In genomic region chr21:46097826-46098286, GRCh38 we compare ENCODE assay signal across 8 cellular contexts. TPM values are rescaled to one million over a fixed set of nuclear protein-coding genes. Genes with fewer than 3 reads are reported as not detected.
DNase-seq lines count a peak whose midpoint lies in the region; ATAC-seq and FAIRE-seq lines count a peak whose summit lies in the region.

COL6A2 (plus strand) TSS chr21:46098112.

- H3K9me3 Mint-ChIP-seq in activated CD4-positive, alpha-beta memory T cell treated with anti-CD3 and anti-CD28 coated beads, Interleukin-2, amount 10 ng/mL, durations not matched to agents 7 days and 5 days: no peaks in the 10 kb centered on the region

- H3K79me1 ChIP-seq in mesendoderm (ENCODE audit: low read length): peaks cover 11% of the 10 kb centered on the region

- H3K27me3 Mint-ChIP-seq in activated CD4-positive, alpha-beta memory T cell treated with anti-CD3 and anti-CD28 coated beads, Interleukin-2, amount 10 ng/mL, durations not matched to agents 7 days and 5 days: peaks cover 36% of the 10 kb centered on the region

- H3K36me3 ChIP-seq in ectodermal cell (ENCODE audit: control insufficient read depth, insufficient read depth, low read length) (no peaks in the 10 kb centered on the region), mesendoderm (ENCODE audit: control insufficient read depth, insufficient read depth, low read length) (no peaks in the 10 kb centered on the region)

- POLR2A ChIA-PET in activated CD4-positive, alpha-beta memory T cell treated with anti-CD3 and anti-CD28 coated beads, Interleukin-2, amount 10 ng/mL, durations not matched to agents 7 days and 5 days (lab: Charles Lee): interaction anchor here (0.6 kb wide), 1 partner anchor 20 kb away, joined by 3 read pairs; no protein-coding TSS in a partner anchor

- no peak within 1 kb of the TSS for H3K23ac ChIP-seq in mesendoderm (ENCODE audit: low read length)

- H3K4ac ChIP-seq in mesendoderm (ENCODE audit: low read depth, low read length): peak within 1 kb of the TSS; percentile 96

- H3K4me1 Mint-ChIP-seq in activated CD4-positive, alpha-beta memory T cell treated with anti-CD3 and anti-CD28 coated beads, Interleukin-2, amount 10 ng/mL, durations not matched to agents 7 days and 5 days: peaks cover 3% of the 10 kb centered on the region

- FAIRE-seq in HTR-8/SVneo (lab: Jason Lieb, UNC): no peak

- peak; percentile 50 for DNase-seq in ACHN
- peak; percentile 75 for DNase-seq in HTR-8/SVneo (ENCODE audit: insufficient read length, low spot score)
- DNase-seq in activated CD4-positive, alpha-beta memory T cell treated with anti-CD3 and anti-CD28 coated beads, Interleukin-2, amount 10 ng/mL, durations not matched to agents 7 days and 5 days: peak; percentile 42
- peak; percentile 75 for DNase-seq in mesendoderm
- DNase-seq in stimulated activated CD8-positive, alpha-beta memory T cell treated with anti-CD3 and anti-CD28 coated beads, Interleukin-2, amount 100 ng/mL, for 48 hours (ENCODE audit: low read depth in 2 of 2): peak; percentile 43 to 46
- DNase-seq in NAMALWA (ENCODE audit: low spot score): no peak

- peak within 1 kb of the TSS; percentile 65 for H2AK5ac ChIP-seq in mesendoderm (ENCODE audit: low read length)

- CTCF ChIA-PET in activated CD4-positive, alpha-beta memory T cell treated with anti-CD3 and anti-CD28 coated beads, Interleukin-2, amount 10 ng/mL, durations not matched to agents 7 days and 5 days (lab: Charles Lee): no interaction called here

- no peak within 1 kb of the TSS for H2BK15ac ChIP-seq in mesendoderm (replicated peaks; ENCODE audit: low read depth)

- H2BK5ac ChIP-seq in mesendoderm (ENCODE audit: low read length): no peak within 1 kb of the TSS

- no peak within 1 kb of the TSS for H3K27ac Mint-ChIP-seq in activated CD4-positive, alpha-beta memory T cell treated with anti-CD3 and anti-CD28 coated beads, Interleukin-2, amount 10 ng/mL, durations not matched to agents 7 days and 5 days

- peak within 1 kb of the TSS; percentile 11 for H2BK120ac ChIP-seq in mesendoderm (ENCODE audit: low read depth, low read length)

- H3K4me3 ChIP-seq in ectodermal cell (ENCODE audit: insufficient read depth, low read depth, low read length): peak within 1 kb of the TSS; percentile 38
- H3K4me3 ChIP-seq in mesendoderm (ENCODE audit: low read length): peak within 1 kb of the TSS; percentile 49

- peaks cover 25% of the 10 kb centered on the region for H3K79me2 ChIP-seq in mesendoderm (ENCODE audit: control insufficient read depth, insufficient read depth, low read length)

- H3K18ac ChIP-seq in mesendoderm (ENCODE audit: low read length): peak within 1 kb of the TSS; percentile 95

- peak within 1 kb of the TSS; percentile 59 for H3K4me2 ChIP-seq in mesendoderm (ENCODE audit: low read length)

- H3K4me1 ChIP-seq in ectodermal cell (ENCODE audit: control insufficient read depth, insufficient read depth, low read length) (no peaks in the 10 kb centered on the region), mesendoderm (ENCODE audit: control insufficient read depth, low read depth, low read length) (peaks cover 2% of the 10 kb centered on the region)

- H3K4me3 Mint-ChIP-seq in activated CD4-positive, alpha-beta memory T cell treated with anti-CD3 and anti-CD28 coated beads, Interleukin-2, amount 10 ng/mL, durations not matched to agents 7 days and 5 days: peak within 1 kb of the TSS; percentile 10

- H4K8ac ChIP-seq in mesendoderm (ENCODE audit: low read depth, low read length): peak within 1 kb of the TSS; percentile 69

- WGBS in ectodermal cell, 2 experiments: 0 to 1% methylated on average over 57 to 58 of the region's 58 CpGs
- no CpG with 5 or more reads among the region's 58 CpGs for WGBS in mesendoderm (ENCODE audit: extremely low coverage, insufficient coverage, low lambda C conversion rate)

- H3K56ac ChIP-seq in mesendoderm (ENCODE audit: low read length): peak within 1 kb of the TSS; percentile 89

- H3K9me3 ChIP-seq in ectodermal cell (ENCODE audit: control insufficient read depth, low read length): no peaks in the 10 kb centered on the region

- no peak for ATAC-seq in HG02884 (IDR thresholded peaks at IDR 0.05; ENCODE audit: unreplicated experiment)

- H3K27ac ChIP-seq in ectodermal cell (ENCODE audit: insufficient read depth, low read depth, low read length, poor library complexity, severe bottlenecking): no peak within 1 kb of the TSS
- peak within 1 kb of the TSS; percentile 3 for H3K27ac ChIP-seq in mesendoderm (ENCODE audit: low read depth, low read length)

- in situ Hi-C loops in ACHN (cut with HindIII; ENCODE audit: low pct_ligation_motif_present, low pct_unique_long_range_greater_than_20kb, low sequenced_read_pairs): no loop called here

- no peaks in the 10 kb centered on the region for H3K36me3 Mint-ChIP-seq in activated CD4-positive, alpha-beta memory T cell treated with anti-CD3 and anti-CD28 coated beads, Interleukin-2, amount 10 ng/mL, durations not matched to agents 7 days and 5 days (ENCODE audit: low read depth)

- H3K9ac ChIP-seq in mesendoderm (ENCODE audit: low read length): peak within 1 kb of the TSS; percentile 83

- H4K5ac ChIP-seq in mesendoderm (ENCODE audit: low read length): no peak within 1 kb of the TSS

- H3K27me3 ChIP-seq in ectodermal cell (ENCODE audit: control insufficient read depth, insufficient read depth, low read length, poor library complexity, severe bottlenecking): peaks cover 36% of the 10 kb centered on the region
- no peaks in the 10 kb centered on the region for H3K27me3 ChIP-seq in mesendoderm (ENCODE audit: insufficient read depth, low read length, poor library complexity)

RNA-seq across cellular contexts. Expression of gene COL6A2, which starts in this region (rescaled TPM):
- total RNA-seq in activated CD4-positive, alpha-beta memory T cell treated with anti-CD3 and anti-CD28 coated beads, Interleukin-2, amount 10 ng/mL, durations not matched to agents 7 days and 5 days: 1 to 10 TPM; 1.1 to 1.6 TPM
- 25.6 TPM for polyA plus RNA-seq in ectodermal cell (2013, experiment 1 of 4)
- polyA plus RNA-seq in ectodermal cell (2013, experiment 2 of 4): 24.9 TPM
- 29.6 TPM for polyA plus RNA-seq in ectodermal cell (2013, experiment 3 of 4)
- polyA plus RNA-seq in ectodermal cell (2013, experiment 4 of 4): 34.1 TPM
- polyA plus RNA-seq in mesendoderm (2013, experiment 1 of 2): 67.9 TPM
- polyA plus RNA-seq in mesendoderm (2013, experiment 2 of 2): 67.5 TPM
